Comparison of ENCODE assay signal across 10 cellular contexts in the genomic region with DNA sequence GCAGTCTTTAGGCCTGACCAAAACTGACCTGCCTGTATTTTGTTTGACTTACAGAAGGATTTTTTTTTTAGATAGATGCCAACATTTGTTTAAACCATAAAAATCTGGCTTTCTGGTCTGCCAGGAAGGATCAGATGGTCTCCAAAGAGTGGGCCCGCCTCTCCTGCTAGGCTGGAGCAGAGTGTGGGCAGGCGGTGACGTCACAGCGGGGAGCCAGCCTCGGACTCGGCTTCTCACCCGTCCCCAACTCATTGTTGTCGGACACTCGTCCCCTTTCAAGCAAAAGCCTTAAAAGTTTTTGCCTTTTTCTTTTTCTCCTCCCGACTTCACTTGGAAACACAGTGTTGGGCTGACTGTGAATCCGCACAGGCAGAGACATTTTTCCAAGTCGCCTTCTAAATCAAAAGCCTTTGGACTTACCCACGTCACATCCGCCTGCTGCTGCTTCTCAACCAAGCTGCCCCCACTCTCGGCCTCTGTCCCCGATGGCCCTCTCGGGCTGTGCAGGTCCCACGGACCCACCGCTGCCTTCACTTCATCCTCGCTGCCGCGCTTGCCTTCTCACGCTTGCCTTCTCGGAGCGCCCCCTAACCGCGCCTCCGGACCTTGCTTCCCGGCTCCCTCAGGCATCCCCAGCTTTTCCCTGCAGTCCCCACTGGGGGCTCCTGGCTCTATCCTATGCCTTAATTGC. TPM values are rescaled to one million over a fixed set of nuclear protein-coding genes. Genes with fewer than 3 reads are reported as not detected.
DNase-seq lines count a peak whose midpoint lies in the region; ATAC-seq and TF ChIP-seq lines count a peak whose summit lies in the region.
"Had no signal": no experiment of that assay in that cellular context is flagged by ENCODE, and none has a peak within 500 bp of the region (broad histone marks: within the 10 kb centered on the region; RNA-seq: fewer than 3 reads in every experiment).

No MANE protein-coding gene starts in this region.

- no peak overlapping the region for H3K27ac ChIP-seq in SJCRH30
- peak overlapping the region; percentile 78 to 90 (median 85) for H3K27ac ChIP-seq in heart right ventricle
- no peak overlapping the region for H3K27ac ChIP-seq in colonic mucosa

- peak overlapping the region in 1 of 7 donors; percentile 20 for H3K27ac Mint-ChIP-seq in CD14-positive monocyte

- H3K4me3 ChIP-seq in SJCRH30 (peak overlapping the region; percentile 38), heart right ventricle (peak overlapping the region; percentile 21 to 62 (median 54)), colonic mucosa (no peak overlapping the region)
- H3K4me3 ChIP-seq: GM12878 had no signal

- H3K36me3 ChIP-seq in SJCRH30: no peaks in the 10 kb centered on the region
- no peaks in the 10 kb centered on the region for H3K36me3 ChIP-seq in heart right ventricle
- no peaks in the 10 kb centered on the region for H3K36me3 ChIP-seq in colonic mucosa

- H3K27me3 Mint-ChIP-seq in CD14-positive monocyte (ENCODE audit: low read depth in 3 of 3): peaks cover 7 to 11% (median 7%) of the 10 kb centered on the region in 3 donors

- H3K4me1 ChIP-seq in SJCRH30: no peaks in the 10 kb centered on the region
- H3K4me1 ChIP-seq in heart right ventricle: peaks cover 0 to 27% (median 14%) of the 10 kb centered on the region in 9 donors
- H3K4me1 ChIP-seq in colonic mucosa: no peaks in the 10 kb centered on the region

- intact Hi-C loops in CD14-positive monocyte (cut with micrococcal nuclease) (no loop called here), heart right ventricle (cut with DNase I) (loop anchor here in 5 of 10 donors (5.0 kb wide), 1 partner anchor 42 kb away; a partner anchor contains a TSS), colonic mucosa (cut with DNase I) (no loop called here)

- no peaks in the 10 kb centered on the region for H3K27me3 ChIP-seq in SJCRH30
- H3K27me3 ChIP-seq in heart right ventricle: no peaks in the 10 kb centered on the region
- no peaks in the 10 kb centered on the region for H3K27me3 ChIP-seq in colonic mucosa

- no peak overlapping the region for H3K9ac ChIP-seq in colonic mucosa (ENCODE audit: low read depth in 2 of 2, low read length in 2 of 2)

- DNase-seq in CD14-positive monocyte (ENCODE audit: low spot score) (no peak), SJCRH30 (peak; percentile 11 to 16), heart right ventricle (peak; percentile 56 to 61), putamen (ENCODE audit: low spot score) (peak; percentile 64), colonic mucosa (no peak), activated T-cell treated with anti-CD3 and anti-CD28 coated beads for 4 hours (no peak)

- peaks cover 62 to 96% (median 89%) of the 10 kb centered on the region in 7 donors for H3K9me3 Mint-ChIP-seq in CD14-positive monocyte

- ATAC-seq in heart right ventricle (peak in 5 of 8 donors; percentile 26 to 53 (median 36)), GM21360 (IDR thresholded peaks at IDR 0.05; ENCODE audit: unreplicated experiment) (no peak), GM21447 (IDR thresholded peaks at IDR 0.05; ENCODE audit: unreplicated experiment) (no peak)
- ATAC-seq: GM12878 had no signal

- WGBS in heart right ventricle, 2 donors: 20 to 40% methylated on average over 29 of the region's 29 CpGs

- peak overlapping the region; percentile 66 to 83 for H3K4me3 Mint-ChIP-seq in CD14-positive monocyte

- no peak for TF ChIP-seq CTCF in CD14-positive monocyte (IDR thresholded peaks at IDR 0.05)
- TF ChIP-seq CTCF in heart right ventricle (IDR thresholded peaks at IDR 0.05): peak in 8 of 9 donors; percentile 0 to 57 (median 32)
- no peak for TF ChIP-seq CTCF in colonic mucosa (IDR thresholded peaks at IDR 0.05)

- H3K9me3 ChIP-seq in SJCRH30 (replicated peaks): peaks cover 4% of the 10 kb centered on the region; the same call in 1 of the 2 replicates
- peaks cover 0 to 72% (median 0%) of the 10 kb centered on the region in 11 donors for H3K9me3 ChIP-seq in heart right ventricle
- H3K9me3 ChIP-seq in colonic mucosa: peaks cover 4% of the 10 kb centered on the region

- H3K4me1 Mint-ChIP-seq in CD14-positive monocyte: peaks cover 12% of the 10 kb centered on the region

- H3K36me3 Mint-ChIP-seq in CD14-positive monocyte: peaks cover 0 to 2% of the 10 kb centered on the region in 2 donors

RNA-seq across cellular contexts. Expression of a gene that starts 4.1 kb away (rescaled TPM):
- polyA plus RNA-seq in CD14-positive monocyte (under 1 TPM in 1 of 2 donors, not detected in 1; 0.37 TPM), heart right ventricle (10 to 100 TPM in 1 of 2 donors, 1 to 10 TPM in 1; 2.5 to 10.1 TPM)
- total RNA-seq in SJCRH30 (2014; rRNA removed; shearing (Covaris generic)): 0.43 and 0.45 TPM in 2 replicates
- total RNA-seq in heart right ventricle (1 to 10 TPM; 2.9 to 5.0 (median 3.9) TPM), colonic mucosa (1 to 10 TPM; 1.1 to 1.4 TPM)
- total RNA-seq: GM12878; T-helper 2 cell treated with Interferon-gamma antibody and Interleukin-4, amounts not matched to agents 100 ng/mL and 5 ng/mL, for 36 hours had no signal

RNA-seq across cellular contexts. Expression of a gene that starts 21.1 kb away (rescaled TPM):
- polyA plus RNA-seq in CD14-positive monocyte: not detected
- total RNA-seq in SJCRH30 (2014; rRNA removed; shearing (Covaris generic)): not detected in 2 replicates
- total RNA-seq in heart right ventricle: under 1 TPM in 1 of 10 donors, not detected in 9; 0.32 TPM
- polyA plus RNA-seq in heart right ventricle: under 1 TPM; 0.15 to 0.28 TPM
- total RNA-seq in colonic mucosa: not detected
- total RNA-seq: GM12878; T-helper 2 cell treated with Interferon-gamma antibody and Interleukin-4, amounts not matched to agents 100 ng/mL and 5 ng/mL, for 36 hours had no signal
- polyA plus RNA-seq: GM12878 had no signal

RNA-seq across cellular contexts. Expression of a gene that starts 43.1 kb away (rescaled TPM):
- 1 to 10 TPM; 1.1 to 2.3 TPM for polyA plus RNA-seq in CD14-positive monocyte
- 17.5 and 17.9 TPM in 2 replicates for total RNA-seq in SJCRH30 (2014; rRNA removed; shearing (Covaris generic))
- total RNA-seq in heart right ventricle: 100 to 1,000 TPM in 1 of 10 donors, 10 to 100 TPM in 9; 59.3 to 101 (median 73.2) TPM
- 10 to 100 TPM; 56.4 to 67.9 TPM for polyA plus RNA-seq in heart right ventricle
- total RNA-seq in colonic mucosa: 10 to 100 TPM; 17.1 to 22.9 TPM

RNA-seq across cellular contexts. Expression of a gene that starts 52.3 kb away (rescaled TPM):
- polyA plus RNA-seq in CD14-positive monocyte (1 to 10 TPM in 1 of 2 donors, under 1 TPM in 1; 0.87 to 1.2 TPM), heart right ventricle (10 to 100 TPM in 1 of 2 donors, 1 to 10 TPM in 1; 4.5 to 13.5 TPM)
- 10.3 and 12.6 TPM in 2 replicates for total RNA-seq in SJCRH30 (2014; rRNA removed; shearing (Covaris generic))
- total RNA-seq in heart right ventricle (10 to 100 TPM in 8 of 10 donors, 1 to 10 TPM in 2; 9.4 to 19.1 (median 13.4) TPM), colonic mucosa (10 to 100 TPM in 1 of 2 donors, 1 to 10 TPM in 1; 8.7 to 12.2 TPM)

Comparison
In these comparisons a context has a peak if more than half of its experiments do, and no peak if none do; other contexts are left out.
1. DNase-seq: peak in SJCRH30 (2 of 2), heart right ventricle (2 of 2) and putamen (single experiment); none in CD14-positive monocyte (single experiment), colonic mucosa (single experiment) and activated T-cell treated with anti-CD3 and anti-CD28 coated beads for 4 hours (single experiment).
2. CTCF ChIP-seq: peak in heart right ventricle (8 of 9); none in CD14-positive monocyte (single experiment) and colonic mucosa (single experiment).
3. H3K27ac ChIP-seq: peak in heart right ventricle (10 of 10); none in SJCRH30 (single experiment) and colonic mucosa (single experiment).
4. ATAC-seq: peak in heart right ventricle (5 of 8); none in GM21360 (single experiment) and GM21447 (single experiment).